Comparison of ENCODE assay signal across 25 cellular contexts in the genomic region with DNA sequence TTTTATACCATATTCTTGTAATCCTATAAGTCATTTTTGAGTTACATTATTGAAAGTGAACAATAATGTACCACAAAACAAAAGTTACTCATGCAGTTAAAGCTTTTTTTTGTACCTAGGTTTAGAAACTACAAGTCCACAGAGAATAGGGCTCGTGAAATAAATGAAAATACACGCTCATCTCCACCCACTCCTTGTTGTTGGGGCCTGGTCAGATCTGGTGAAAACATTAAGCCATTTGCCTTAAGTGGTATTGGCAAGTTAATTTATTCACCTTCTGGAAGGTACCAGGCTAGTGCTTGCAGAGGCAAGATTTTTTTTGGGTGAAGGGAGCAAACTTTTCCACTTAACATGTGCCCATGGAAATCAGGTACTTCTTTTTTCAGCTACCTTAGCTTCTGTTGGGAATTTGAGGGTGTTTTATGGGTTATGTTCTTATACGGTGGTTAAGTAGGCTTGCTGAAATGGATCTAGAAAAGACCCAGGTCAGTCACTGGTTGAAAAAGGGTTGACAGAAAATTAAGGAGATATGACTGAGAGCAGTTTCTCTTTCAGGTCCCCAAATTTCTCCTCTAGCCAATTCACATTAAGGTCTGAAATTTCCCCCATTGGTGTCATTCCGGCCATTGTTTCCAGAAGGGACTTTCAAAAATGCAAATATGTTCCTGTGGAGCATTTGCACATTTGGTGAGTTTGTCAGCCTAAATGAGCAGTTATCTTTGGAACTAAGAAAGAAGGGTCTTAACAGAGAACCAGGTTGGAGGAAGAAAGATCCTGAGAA.
A peak's percentile ranks its signal among the peaks of the same experiment; 100 is the strongest.
DNase-seq lines count a peak whose midpoint lies in the region; ATAC-seq and TF ChIP-seq lines count a peak whose summit lies in the region.
"Had no signal": no experiment of that assay in that cellular context is flagged by ENCODE, and none has a peak within 500 bp of the region (broad histone marks: within the 10 kb centered on the region; RNA-seq: fewer than 3 reads in every experiment).

No MANE protein-coding gene starts in this region.

- peaks cover 22% of the 10 kb centered on the region for H3K4me1 ChIP-seq in left ventricle myocardium inferior
- peaks cover 0 to 25% (median 0%) of the 10 kb centered on the region in 12 donors for H3K4me1 ChIP-seq in heart left ventricle
- H3K4me1 ChIP-seq in OCI-LY7 (ENCODE audit: insufficient read depth, low read length, poor library complexity, severe bottlenecking) = peaks cover 32% of the 10 kb centered on the region
- H3K4me1 ChIP-seq: SJSA1 had no signal

- H3K4me1 Mint-ChIP-seq in stimulated activated naive B cell treated with anti-CD40 and anti-IgM and Interleukin-4, amounts not matched to agents 10 μg/mL and 1 μg/mL and 100 μg/mL, for 72 hours = peaks cover 15 to 36% of the 10 kb centered on the region in 2 donors

- no peak for TF ChIP-seq CTCF in left ventricle myocardium inferior (IDR thresholded peaks at IDR 0.05; ENCODE audit: borderline replicate concordance)
- TF ChIP-seq CTCF in heart left ventricle (IDR thresholded peaks at IDR 0.05) = no peak
- TF ChIP-seq CTCF in OCI-LY7 (conservative IDR thresholded peaks at IDR 0.05; ENCODE audit: low read length) = no peak
- TF ChIP-seq CTCF in GM20000 (IDR thresholded peaks at IDR 0.05; ENCODE audit: extremely low read depth, missing control alignments) = no peak

- H3K36me3 Mint-ChIP-seq in stimulated activated naive B cell treated with anti-CD40 and anti-IgM and Interleukin-4, amounts not matched to agents 10 μg/mL and 1 μg/mL and 100 μg/mL, for 72 hours = peaks cover 1 to 5% of the 10 kb centered on the region in 2 donors
- H3K36me3 Mint-ChIP-seq: CD14-positive monocyte had no signal

- H3K27ac ChIP-seq in left ventricle myocardium inferior (replicated peaks) (peak overlapping the region; percentile 35), heart left ventricle (peak overlapping the region in 1 of 12 donors; percentile 44), OCI-LY7 (ENCODE audit: low read depth, low read length, poor library complexity, severe bottlenecking) (no peak overlapping the region)
- H3K27ac ChIP-seq: 22Rv1, HL-60, SJSA1 had no signal

- H3K4me3 Mint-ChIP-seq in stimulated activated naive B cell treated with anti-CD40 and anti-IgM and Interleukin-4, amounts not matched to agents 10 μg/mL and 1 μg/mL and 100 μg/mL, for 72 hours = peak overlapping the region; percentile 28 to 52
- H3K4me3 Mint-ChIP-seq: CD14-positive monocyte had no signal

- no peaks in the 10 kb centered on the region for H4K20me1 ChIP-seq in OCI-LY7 (ENCODE audit: insufficient read depth, low read length)

- no peaks in the 10 kb centered on the region for H3K27me3 ChIP-seq in left ventricle myocardium inferior (ENCODE audit: low read depth)
- H3K27me3 ChIP-seq in heart left ventricle = no peaks in the 10 kb centered on the region
- H3K27me3 ChIP-seq: SJSA1 had no signal

- no peaks in the 10 kb centered on the region for H3K27me3 Mint-ChIP-seq in stimulated activated naive B cell treated with anti-CD40 and anti-IgM and Interleukin-4, amounts not matched to agents 10 μg/mL and 1 μg/mL and 100 μg/mL, for 72 hours

- no peaks in the 10 kb centered on the region for H3K79me2 ChIP-seq in OCI-LY7 (ENCODE audit: insufficient read depth, low read depth, low read length)

- H3K9me3 Mint-ChIP-seq in stimulated activated naive B cell treated with anti-CD40 and anti-IgM and Interleukin-4, amounts not matched to agents 10 μg/mL and 1 μg/mL and 100 μg/mL, for 72 hours = no peaks in the 10 kb centered on the region
- H3K9me3 Mint-ChIP-seq: CD14-positive monocyte had no signal

- H3K9me2 ChIP-seq in OCI-LY7 (ENCODE audit: insufficient read depth, low read length) = no peaks in the 10 kb centered on the region

- CTCF ChIA-PET in OCI-LY7 (lab: Charles Lee; ENCODE audit: unreplicated experiment) = no interaction called here

- 73 to 84% (median 77%) methylated on average over 4 of the region's 4 CpGs for WGBS in heart left ventricle, 4 donors

- no peak for TF ChIP-seq POLR2A in heart left ventricle (IDR thresholded peaks at IDR 0.05)

- peak overlapping the region; percentile 55; the same call in 1 of the 2 replicates for H2AFZ ChIP-seq in OCI-LY7 (ENCODE audit: low read length)

- intact Hi-C loops in left ventricle myocardium inferior (cut with micrococcal nuclease) = no loop called here
- intact Hi-C loops in heart left ventricle (cut with DNase I) = loop anchor here in 2 of 10 donors (10.0 kb wide), 2 partner anchors 376 to 756 kb away; no protein-coding TSS in a partner anchor
- intact Hi-C loops in OCI-LY7 (cut with micrococcal nuclease; ENCODE audit: unreplicated experiment) = no loop called here

- H3K4me3 ChIP-seq in left ventricle myocardium inferior (no peak overlapping the region), heart left ventricle (no peak overlapping the region), OCI-LY7 (ENCODE audit: low read depth, low read length, poor library complexity, severe bottlenecking) (no peak overlapping the region)
- H3K4me3 ChIP-seq: K562, SJSA1 had no signal

- H3K27ac Mint-ChIP-seq in stimulated activated naive B cell treated with anti-CD40 and anti-IgM and Interleukin-4, amounts not matched to agents 10 μg/mL and 1 μg/mL and 100 μg/mL, for 72 hours = peak overlapping the region; percentile 85
- H3K27ac Mint-ChIP-seq: CD14-positive monocyte had no signal

- H3K9me3 ChIP-seq in left ventricle myocardium inferior (replicated peaks) = no peaks in the 10 kb centered on the region
- no peaks in the 10 kb centered on the region for H3K9me3 ChIP-seq in heart left ventricle
- no peaks in the 10 kb centered on the region for H3K9me3 ChIP-seq in OCI-LY7 (ENCODE audit: low read length)
- H3K9me3 ChIP-seq: SJSA1 had no signal

- ATAC-seq in heart left ventricle (no peak), HG02610 (IDR thresholded peaks at IDR 0.05; ENCODE audit: unreplicated experiment) (peak; percentile 85), GM21786 (IDR thresholded peaks at IDR 0.05; ENCODE audit: unreplicated experiment) (no peak), HG03432 (IDR thresholded peaks at IDR 0.05; ENCODE audit: unreplicated experiment) (no peak)
- peak; percentile 90 for ATAC-seq in stimulated activated naive B cell treated with anti-CD40 and anti-IgM and Interleukin-4, amounts not matched to agents 10 μg/mL and 1 μg/mL and 100 μg/mL, for 72 hours (replicated peaks)
- ATAC-seq: HCT116, HepG2, K562, Right ventricle myocardium inferior had no signal

- BruUV-seq in OCI-LY7 (replicated peaks; lab: Mats Ljungman, UMichigan) = no TSS peak

- POLR2A ChIA-PET in OCI-LY7 (lab: Charles Lee) = no interaction called here

- DNase-seq in left ventricle myocardium inferior = no peak
- DNase-seq in heart left ventricle = no peak
- DNase-seq in OCI-LY7 (ENCODE audit: low spot score) = no peak
- DNase-seq in stimulated activated naive B cell treated with anti-CD40 and anti-IgM and Interleukin-4, amounts not matched to agents 10 μg/mL and 1 μg/mL and 100 μg/mL, for 72 hours = peak; percentile 34
- no peak for DNase-seq in GM20000 (ENCODE audit: low spot score)
- DNase-seq: AML-193, MM.1S, NCI-H1048, NCI-H146, NCI-H2029, NCI-H2171, NCI-H345, NCI-H524 treated with DMSO at 0.1 percent for 48 hours, NCI-H82 had no signal

- H3K4me2 ChIP-seq in OCI-LY7 (ENCODE audit: low read length) = peak overlapping the region; percentile 42

- H3K36me3 ChIP-seq in left ventricle myocardium inferior (no peaks in the 10 kb centered on the region), heart left ventricle (no peaks in the 10 kb centered on the region), OCI-LY7 (ENCODE audit: insufficient read depth, low read length) (no peaks in the 10 kb centered on the region)
- H3K36me3 ChIP-seq: SJSA1 had no signal

Comparison
In these comparisons a context has a peak if more than half of its experiments do, and no peak if none do; other contexts are left out.
1. ATAC-seq: peak in HG02610 (single experiment) and stimulated activated naive B cell treated with anti-CD40 and anti-IgM and Interleukin-4, amounts not matched to agents 10 μg/mL and 1 μg/mL and 100 μg/mL, for 72 hours (2 of 2); none in heart left ventricle (0 of 4), GM21786 (single experiment) and HG03432 (single experiment).